In genomic region chr12:34406228-34406995, GRCh38 we compare ENCODE assay signal across 15 cellular contexts.
DNase-seq lines count a peak whose midpoint lies in the region; ATAC-seq and TF ChIP-seq lines count a peak whose summit lies in the region.
"Had no signal": no experiment of that assay in that cellular context is flagged by ENCODE, and none has a peak within 500 bp of the region (broad histone marks: within the 10 kb centered on the region; RNA-seq: fewer than 3 reads in every experiment).

No MANE protein-coding gene starts in this region.

- H4K8ac ChIP-seq in mesendoderm (ENCODE audit: low read depth, low read length), result no peak overlapping the region

- H3K79me2 ChIP-seq in mesendoderm (ENCODE audit: control insufficient read depth, insufficient read depth, low read length), result no peaks in the 10 kb centered on the region

- TF ChIP-seq CTCF in coronary artery (IDR thresholded peaks at IDR 0.05), result no peak

- POLR2A ChIA-PET in activated naive CD8-positive, alpha-beta T cell treated with anti-CD3 and anti-CD28 coated beads, Interleukin-2, amount 10 ng/mL, durations not matched to agents 7 days and 5 days (lab: Charles Lee), result no interaction called here
- POLR2A ChIA-PET in activated CD8-positive, alpha-beta T cell treated with anti-CD3 and anti-CD28 coated beads, Interleukin-2, amount 10 ng/mL, durations not matched to agents 7 days and 5 days (lab: Charles Lee), result no interaction called here

- H3K27ac ChIP-seq in coronary artery (no peak overlapping the region), mesendoderm (ENCODE audit: low read depth, low read length) (no peak overlapping the region)

- H3K27ac Mint-ChIP-seq in activated naive CD8-positive, alpha-beta T cell treated with anti-CD3 and anti-CD28 coated beads, Interleukin-2, amount 10 ng/mL, durations not matched to agents 7 days and 5 days, result no peak overlapping the region
- H3K27ac Mint-ChIP-seq in activated naive CD8-positive, alpha-beta T cell treated with anti-CD3 and anti-CD28 coated beads, Interleukin-2, amount 50 U/mL, for 24 hours, result no peak overlapping the region
- H3K27ac Mint-ChIP-seq in activated CD8-positive, alpha-beta T cell treated with anti-CD3 and anti-CD28 coated beads, Interleukin-2, amount 10 ng/mL, durations not matched to agents 7 days and 5 days, result no peak overlapping the region
- H3K27ac Mint-ChIP-seq: nephron; T-helper 2 cell treated with Interferon-gamma antibody and Interleukin-4, amounts not matched to agents 5 μg/mL and 100 μg/mL, for 36 hours had no signal

- H2BK5ac ChIP-seq in mesendoderm (ENCODE audit: low read length), result no peak overlapping the region

- no peak overlapping the region for H2AK5ac ChIP-seq in mesendoderm (ENCODE audit: low read length)

- no peak overlapping the region for H3K4me3 Mint-ChIP-seq in activated naive CD8-positive, alpha-beta T cell treated with anti-CD3 and anti-CD28 coated beads, Interleukin-2, amount 10 ng/mL, durations not matched to agents 7 days and 5 days
- H3K4me3 Mint-ChIP-seq in activated naive CD8-positive, alpha-beta T cell treated with anti-CD3 and anti-CD28 coated beads, Interleukin-2, amount 50 U/mL, for 24 hours, result no peak overlapping the region
- no peak overlapping the region for H3K4me3 Mint-ChIP-seq in activated CD8-positive, alpha-beta T cell treated with anti-CD3 and anti-CD28 coated beads, Interleukin-2, amount 10 ng/mL, durations not matched to agents 7 days and 5 days
- H3K4me3 Mint-ChIP-seq: nephron; T-helper 2 cell treated with Interferon-gamma antibody and Interleukin-4, amounts not matched to agents 5 μg/mL and 100 μg/mL, for 36 hours had no signal

- H3K9me3 Mint-ChIP-seq in activated naive CD8-positive, alpha-beta T cell treated with anti-CD3 and anti-CD28 coated beads, Interleukin-2, amount 10 ng/mL, durations not matched to agents 7 days and 5 days, result peaks cover 13% of the 10 kb centered on the region
- peaks cover 35% of the 10 kb centered on the region for H3K9me3 Mint-ChIP-seq in activated naive CD8-positive, alpha-beta T cell treated with anti-CD3 and anti-CD28 coated beads, Interleukin-2, amount 50 U/mL, for 24 hours
- peaks cover 38% of the 10 kb centered on the region for H3K9me3 Mint-ChIP-seq in activated CD8-positive, alpha-beta T cell treated with anti-CD3 and anti-CD28 coated beads, Interleukin-2, amount 10 ng/mL, durations not matched to agents 7 days and 5 days (ENCODE audit: insufficient read depth)

- H2BK15ac ChIP-seq in mesendoderm (replicated peaks; ENCODE audit: low read depth), result no peak overlapping the region

- H3K4me1 Mint-ChIP-seq in activated naive CD8-positive, alpha-beta T cell treated with anti-CD3 and anti-CD28 coated beads, Interleukin-2, amount 10 ng/mL, durations not matched to agents 7 days and 5 days, result no peaks in the 10 kb centered on the region
- no peaks in the 10 kb centered on the region for H3K4me1 Mint-ChIP-seq in activated naive CD8-positive, alpha-beta T cell treated with anti-CD3 and anti-CD28 coated beads, Interleukin-2, amount 50 U/mL, for 24 hours
- no peaks in the 10 kb centered on the region for H3K4me1 Mint-ChIP-seq in activated CD8-positive, alpha-beta T cell treated with anti-CD3 and anti-CD28 coated beads, Interleukin-2, amount 10 ng/mL, durations not matched to agents 7 days and 5 days (ENCODE audit: low read depth)
- H3K4me1 Mint-ChIP-seq: nephron had no signal

- no peak overlapping the region for H4K5ac ChIP-seq in mesendoderm (ENCODE audit: low read length)

- CTCF ChIA-PET in activated CD8-positive, alpha-beta T cell treated with anti-CD3 and anti-CD28 coated beads, Interleukin-2, amount 10 ng/mL, durations not matched to agents 7 days and 5 days (lab: Charles Lee), result no interaction called here

- no CpG with 5 or more reads among the region's 18 CpGs for WGBS in mesendoderm (ENCODE audit: extremely low coverage, insufficient coverage, low lambda C conversion rate)

- no peak overlapping the region for H3K56ac ChIP-seq in mesendoderm (ENCODE audit: low read length)

- H2BK120ac ChIP-seq in mesendoderm (ENCODE audit: low read depth, low read length), result no peak overlapping the region

- no peaks in the 10 kb centered on the region for H3K36me3 Mint-ChIP-seq in activated naive CD8-positive, alpha-beta T cell treated with anti-CD3 and anti-CD28 coated beads, Interleukin-2, amount 10 ng/mL, durations not matched to agents 7 days and 5 days
- peaks cover 4% of the 10 kb centered on the region for H3K36me3 Mint-ChIP-seq in activated naive CD8-positive, alpha-beta T cell treated with anti-CD3 and anti-CD28 coated beads, Interleukin-2, amount 50 U/mL, for 24 hours (ENCODE audit: low read depth)
- no peaks in the 10 kb centered on the region for H3K36me3 Mint-ChIP-seq in activated CD8-positive, alpha-beta T cell treated with anti-CD3 and anti-CD28 coated beads, Interleukin-2, amount 10 ng/mL, durations not matched to agents 7 days and 5 days (ENCODE audit: low read depth)

- ATAC-seq in activated naive CD8-positive, alpha-beta T cell treated with anti-CD3 and anti-CD28 coated beads, Interleukin-2, amount 10 ng/mL, durations not matched to agents 7 days and 5 days (ENCODE audit: low read depth), result no peak
- no peak for ATAC-seq in activated naive CD8-positive, alpha-beta T cell treated with anti-CD3 and anti-CD28 coated beads, Interleukin-2, amount 50 U/mL, for 24 hours
- no peak for ATAC-seq in activated CD8-positive, alpha-beta T cell treated with anti-CD3 and anti-CD28 coated beads, Interleukin-2, amount 10 ng/mL, durations not matched to agents 7 days and 5 days

- DNase-seq in activated naive CD8-positive, alpha-beta T cell treated with anti-CD3 and anti-CD28 coated beads, Interleukin-2, amount 10 ng/mL, durations not matched to agents 7 days and 5 days, result peak; percentile 4
- DNase-seq in activated naive CD8-positive, alpha-beta T cell treated with anti-CD3 and anti-CD28 coated beads, Interleukin-2, amount 50 U/mL, for 24 hours, result no peak
- DNase-seq in coronary artery (ENCODE audit: low spot score) (peak; percentile 58), mesenteric fat pad (ENCODE audit: low spot score) (peak; percentile 69), ureter (ENCODE audit: low spot score) (peak; percentile 36), HT-29 (ENCODE audit: low spot score) (no peak), mesendoderm (no peak)
- DNase-seq in activated CD8-positive, alpha-beta T cell treated with anti-CD3 and anti-CD28 coated beads, Interleukin-2, amount 10 ng/mL, durations not matched to agents 7 days and 5 days, result no peak
- DNase-seq: amniotic stem cell, DMS53, NCI-H1930, NCI-H526 treated with DMSO at 0.1 percent for 48 hours had no signal

- H3K23ac ChIP-seq in mesendoderm (ENCODE audit: low read length), result no peak overlapping the region

- H3K4me1 ChIP-seq in mesendoderm (ENCODE audit: control insufficient read depth, low read depth, low read length), result no peaks in the 10 kb centered on the region
- H3K4me1 ChIP-seq: HAP-1 had no signal

- no peak overlapping the region for H3K4ac ChIP-seq in mesendoderm (ENCODE audit: low read depth, low read length)

- no peaks in the 10 kb centered on the region for H3K27me3 ChIP-seq in mesendoderm (ENCODE audit: insufficient read depth, low read length, poor library complexity)

- H3K79me1 ChIP-seq in mesendoderm (ENCODE audit: low read length), result no peaks in the 10 kb centered on the region

- no peak overlapping the region for H3K9ac ChIP-seq in mesendoderm (ENCODE audit: low read length)

- H3K18ac ChIP-seq in mesendoderm (ENCODE audit: low read length), result no peak overlapping the region

- no peak overlapping the region for H3K4me2 ChIP-seq in mesendoderm (ENCODE audit: low read length)

- no peak overlapping the region for H3K4me3 ChIP-seq in coronary artery
- no peak overlapping the region for H3K4me3 ChIP-seq in mesendoderm (ENCODE audit: low read length)
- H3K4me3 ChIP-seq: HAP-1 had no signal

- no peaks in the 10 kb centered on the region for H3K27me3 Mint-ChIP-seq in activated naive CD8-positive, alpha-beta T cell treated with anti-CD3 and anti-CD28 coated beads, Interleukin-2, amount 10 ng/mL, durations not matched to agents 7 days and 5 days
- H3K27me3 Mint-ChIP-seq in activated naive CD8-positive, alpha-beta T cell treated with anti-CD3 and anti-CD28 coated beads, Interleukin-2, amount 50 U/mL, for 24 hours, result no peaks in the 10 kb centered on the region
- H3K27me3 Mint-ChIP-seq in activated CD8-positive, alpha-beta T cell treated with anti-CD3 and anti-CD28 coated beads, Interleukin-2, amount 10 ng/mL, durations not matched to agents 7 days and 5 days (ENCODE audit: low read depth), result no peaks in the 10 kb centered on the region

- no peaks in the 10 kb centered on the region for H3K36me3 ChIP-seq in mesendoderm (ENCODE audit: control insufficient read depth, insufficient read depth, low read length)
- H3K36me3 ChIP-seq: HAP-1 had no signal

Comparison
In these comparisons a context has a peak if more than half of its experiments do, and no peak if none do; other contexts are left out.
1. DNase-seq: peak in activated naive CD8-positive, alpha-beta T cell treated with anti-CD3 and anti-CD28 coated beads, Interleukin-2, amount 10 ng/mL, durations not matched to agents 7 days and 5 days (single experiment), coronary artery (single experiment), mesenteric fat pad (single experiment) and ureter (single experiment); none in activated naive CD8-positive, alpha-beta T cell treated with anti-CD3 and anti-CD28 coated beads, Interleukin-2, amount 50 U/mL, for 24 hours (single experiment), HT-29 (single experiment), mesendoderm (single experiment) and activated CD8-positive, alpha-beta T cell treated with anti-CD3 and anti-CD28 coated beads, Interleukin-2, amount 10 ng/mL, durations not matched to agents 7 days and 5 days (single experiment).